ENCODE assay signal across 8 cellular contexts in the genomic region with DNA sequence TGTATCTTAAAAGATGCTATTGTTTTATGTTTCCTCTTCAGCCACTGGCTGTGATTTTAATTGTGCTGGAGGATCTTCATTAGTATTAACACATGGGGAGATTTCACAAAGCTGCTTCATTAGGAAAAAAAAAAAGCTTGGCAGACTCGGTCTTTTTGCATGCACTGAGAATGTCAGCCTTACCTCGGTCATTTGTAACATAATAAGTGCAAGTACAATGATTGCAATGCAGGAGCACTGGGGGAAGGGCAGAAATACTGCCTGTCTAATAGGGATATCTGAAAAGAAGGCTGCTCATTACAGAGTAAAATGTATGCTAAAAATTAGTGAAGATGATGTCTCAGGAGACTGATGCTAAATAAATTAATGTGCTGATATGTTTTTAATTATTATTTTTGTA. TPM values are rescaled to one million over a fixed set of nuclear protein-coding genes. Genes with fewer than 3 reads are reported as not detected.
A peak's percentile ranks its signal among the peaks of the same experiment; 100 is the strongest.
DNase-seq lines count a peak whose midpoint lies in the region; ATAC-seq and TF ChIP-seq lines count a peak whose summit lies in the region.

No MANE protein-coding gene starts in this region.

- TF ChIP-seq CTCF in WTC11 (IDR thresholded peaks at IDR 0.05): no peak
- no peak for TF ChIP-seq CTCF in upper lobe of right lung (IDR thresholded peaks at IDR 0.05)

- peak overlapping the region; percentile 90 for H3K4me3 Mint-ChIP-seq in WTC11
- peak overlapping the region in 1 of 7 donors; percentile 44 for H3K4me3 Mint-ChIP-seq in CD8-positive, alpha-beta memory T cell

- POLR2A ChIA-PET in WTC11 (lab: Charles Lee): interaction anchor here (0.7 to 5.9 kb wide), 2 partner anchors 95 to 389 kb away, joined by 3 to 73 read pairs; partner anchors contain the start of gene MARCHF7
- POLR2A ChIA-PET in CD8-positive, alpha-beta memory T cell (lab: Charles Lee): no interaction called here

- peaks cover 39% of the 10 kb centered on the region for H3K4me1 Mint-ChIP-seq in WTC11
- peaks cover 5 to 15% (median 14%) of the 10 kb centered on the region in 3 donors for H3K4me1 Mint-ChIP-seq in CD8-positive, alpha-beta memory T cell

- DNase-seq in Ammon's horn (ENCODE audit: low spot score): peak; percentile 23
- peak; percentile 86 for DNase-seq in NCI-H1105 treated with DMSO at 0.1 percent for 48 hours (lab: John Stamatoyannopoulos, UW)
- DNase-seq in WTC11 (ENCODE audit: low spot score): no peak
- peak; percentile 40 for DNase-seq in medulla oblongata (ENCODE audit: extremely low spot score)
- no peak for DNase-seq in SKM-1 (lab: John Stamatoyannopoulos, UW; ENCODE audit: unreplicated experiment)
- DNase-seq in COLO829 (ENCODE audit: low spot score): no peak
- no peak for DNase-seq in upper lobe of right lung
- no peak for DNase-seq in CD8-positive, alpha-beta memory T cell

- H3K4me3 ChIP-seq in upper lobe of right lung: no peak overlapping the region
- H3K4me3 ChIP-seq in CD8-positive, alpha-beta memory T cell (ENCODE audit: low read length): no peak overlapping the region

- no peaks in the 10 kb centered on the region for H3K9me3 Mint-ChIP-seq in WTC11
- no peaks in the 10 kb centered on the region for H3K9me3 Mint-ChIP-seq in CD8-positive, alpha-beta memory T cell

- H3K27me3 Mint-ChIP-seq in WTC11 (ENCODE audit: low read depth): no peaks in the 10 kb centered on the region
- peaks cover 7 to 34% of the 10 kb centered on the region in 2 donors for H3K27me3 Mint-ChIP-seq in CD8-positive, alpha-beta memory T cell

- H3K4me1 ChIP-seq in upper lobe of right lung: peaks cover 8% of the 10 kb centered on the region
- no peaks in the 10 kb centered on the region for H3K4me1 ChIP-seq in CD8-positive, alpha-beta memory T cell (ENCODE audit: insufficient read depth, low read length)

- H3K27ac Mint-ChIP-seq in WTC11: peak overlapping the region; percentile 73
- no peak overlapping the region for H3K27ac Mint-ChIP-seq in CD8-positive, alpha-beta memory T cell

- H3K36me3 Mint-ChIP-seq in WTC11: no peaks in the 10 kb centered on the region
- peaks cover 0 to 2% (median 0%) of the 10 kb centered on the region in 3 donors for H3K36me3 Mint-ChIP-seq in CD8-positive, alpha-beta memory T cell

- no peaks in the 10 kb centered on the region for H3K9me3 ChIP-seq in upper lobe of right lung
- no peaks in the 10 kb centered on the region for H3K9me3 ChIP-seq in CD8-positive, alpha-beta memory T cell (ENCODE audit: low read length)

- peak; percentile 6; the same call in 1 of the 2 replicates for ATAC-seq in WTC11
- ATAC-seq in upper lobe of right lung: no peak

- H3K27me3 ChIP-seq in upper lobe of right lung: no peaks in the 10 kb centered on the region
- peaks cover 4% of the 10 kb centered on the region for H3K27me3 ChIP-seq in CD8-positive, alpha-beta memory T cell (ENCODE audit: insufficient read depth, low read length, poor library complexity, severe bottlenecking)

- no peak overlapping the region for H3K27ac ChIP-seq in upper lobe of right lung
- no peak overlapping the region for H3K27ac ChIP-seq in CD8-positive, alpha-beta memory T cell (ENCODE audit: low read depth, low read length)

- intact Hi-C loops in upper lobe of right lung (cut with DNase I): no loop called here

- CTCF ChIA-PET in WTC11 (lab: Charles Lee): interaction anchor here (1.3 kb wide), 1 partner anchor 60 kb away, joined by 3 read pairs; no protein-coding TSS in a partner anchor
- CTCF ChIA-PET in CD8-positive, alpha-beta memory T cell (lab: Charles Lee): no interaction called here

- no peaks in the 10 kb centered on the region for H3K36me3 ChIP-seq in upper lobe of right lung
- no peaks in the 10 kb centered on the region for H3K36me3 ChIP-seq in CD8-positive, alpha-beta memory T cell (ENCODE audit: insufficient read depth, low read length)

TF ChIP-seq in WTC11, 78 proteins besides CTCF, POLR2A, EP300 and RAD21:
- TF ChIP-seq ATF3 (CRISPR knock-in tag; conservative IDR thresholded peaks at IDR 0.05) (no peak), ETV6 (CRISPR knock-in tag; IDR thresholded peaks at IDR 0.05) (0 out of 2 replicates have a peak, but pooled peaks have one; percentile 38), ZNF281 (CRISPR knock-in tag; IDR thresholded peaks at IDR 0.05) (0 out of 2 replicates have a peak, but pooled peaks have one; percentile 19), TEAD1 (CRISPR knock-in tag; IDR thresholded peaks at IDR 0.05) (peak; percentile 37; the same call in 1 of the 2 replicates)
TF ChIP-seq in WTC11: peak in this region for 3.

RNA-seq across cellular contexts. Expression of gene BAZ2B, which starts 1.3 kb away (rescaled TPM):
- total RNA-seq in WTC11 (2021) (31.1 to 33.7 TPM (median 33.0 TPM) in 3 replicates), upper lobe of right lung (91.9 TPM)
- total RNA-seq in CD8-positive, alpha-beta memory T cell: 10 to 100 TPM; 13.3 to 15.7 TPM
- polyA plus RNA-seq in CD8-positive, alpha-beta memory T cell: 27.0 TPM

Comparison
In these comparisons a context has a peak if more than half of its experiments do, and no peak if none do; other contexts are left out.
1. DNase-seq: peak in Ammon's horn (single experiment), NCI-H1105 treated with DMSO at 0.1 percent for 48 hours (single experiment) and medulla oblongata (single experiment); none in WTC11 (single experiment), SKM-1 (single experiment), COLO829 (single experiment), upper lobe of right lung (single experiment) and CD8-positive, alpha-beta memory T cell (0 of 5).